ENCODE assay signal across 8 cellular contexts in genomic region chr17:40303009-40303657, GRCh38. TPM values are rescaled to one million over a fixed set of nuclear protein-coding genes. Genes with fewer than 3 reads are reported as not detected.
DNase-seq lines count a peak whose midpoint lies in the region; ATAC-seq and TF ChIP-seq lines count a peak whose summit lies in the region.

No MANE protein-coding gene starts in this region.

- no peak for ATAC-seq in HG02870 (IDR thresholded peaks at IDR 0.05; ENCODE audit: unreplicated experiment)
- no peak for ATAC-seq in GM21825 (IDR thresholded peaks at IDR 0.05; ENCODE audit: unreplicated experiment)

- intact Hi-C loops in activated CD4-positive, alpha-beta memory T cell treated with anti-CD3 and anti-CD28 coated beads for 36 hours (cut with micrococcal nuclease) = loop anchor here (1.0 kb wide), 1 partner anchor 52 kb away; no protein-coding TSS in a partner anchor

- H3K36me3 Mint-ChIP-seq in activated CD4-positive, alpha-beta memory T cell treated with anti-CD3 and anti-CD28 coated beads for 36 hours = peaks cover 42% of the 10 kb centered on the region

- POLR2A ChIA-PET in activated CD4-positive, alpha-beta memory T cell treated with anti-CD3 and anti-CD28 coated beads for 36 hours (lab: Charles Lee) = interaction anchor here (1.5 kb wide), 2 partner anchors 12 to 51 kb away, joined by 3 to 4 read pairs; no protein-coding TSS in a partner anchor

- peak overlapping the region; percentile 36 for H3K27ac Mint-ChIP-seq in activated CD4-positive, alpha-beta memory T cell treated with anti-CD3 and anti-CD28 coated beads for 36 hours

- DNase-seq in AG20443 (ENCODE audit: low spot score) (peak; percentile 61), GM12864 (ENCODE audit: low read depth) (no peak), NCI-H345 treated with DMSO at 0.1 percent for 48 hours (lab: John Stamatoyannopoulos, UW; ENCODE audit: unreplicated experiment) (peak; percentile 17), foreskin melanocyte (peak; percentile 48), pons (ENCODE audit: low spot score) (peak; percentile 77)
- peak; percentile 46 for DNase-seq in activated CD4-positive, alpha-beta memory T cell treated with anti-CD3 and anti-CD28 coated beads for 36 hours

- no peaks in the 10 kb centered on the region for H3K27me3 Mint-ChIP-seq in activated CD4-positive, alpha-beta memory T cell treated with anti-CD3 and anti-CD28 coated beads for 36 hours

- no peaks in the 10 kb centered on the region for H3K9me3 Mint-ChIP-seq in activated CD4-positive, alpha-beta memory T cell treated with anti-CD3 and anti-CD28 coated beads for 36 hours

- no peak overlapping the region for H3K4me3 Mint-ChIP-seq in activated CD4-positive, alpha-beta memory T cell treated with anti-CD3 and anti-CD28 coated beads for 36 hours

- H3K4me1 Mint-ChIP-seq in activated CD4-positive, alpha-beta memory T cell treated with anti-CD3 and anti-CD28 coated beads for 36 hours (ENCODE audit: low read depth) = peaks cover 15% of the 10 kb centered on the region

- CTCF ChIA-PET in activated CD4-positive, alpha-beta memory T cell treated with anti-CD3 and anti-CD28 coated beads for 36 hours (lab: Charles Lee) = interaction anchor here (0.7 to 8.8 kb wide), 20 partner anchors 8 to 230 kb away, joined by 3 to 241 read pairs (median 6); no protein-coding TSS in a partner anchor

- no peak overlapping the region for H3K4me3 ChIP-seq in GM12864 (ENCODE audit: low read depth, low read length)

- peak; percentile 58 for TF ChIP-seq CTCF in GM12864 (IDR thresholded peaks at IDR 0.05; ENCODE audit: low read depth, low read length, missing control alignments)

RNA-seq across cellular contexts. Expression of gene RARA, which starts 5.8 kb away (rescaled TPM):
- 10 to 100 TPM; 31.2 TPM for total RNA-seq in activated CD4-positive, alpha-beta memory T cell treated with anti-CD3 and anti-CD28 coated beads for 36 hours

RNA-seq across cellular contexts. Expression of gene CDC6, which starts 15.5 kb away (rescaled TPM):
- total RNA-seq in activated CD4-positive, alpha-beta memory T cell treated with anti-CD3 and anti-CD28 coated beads for 36 hours = 10 to 100 TPM; 95.6 to 95.7 TPM
